ENCODE assay signal across 1 cellular context in the genomic region with DNA sequence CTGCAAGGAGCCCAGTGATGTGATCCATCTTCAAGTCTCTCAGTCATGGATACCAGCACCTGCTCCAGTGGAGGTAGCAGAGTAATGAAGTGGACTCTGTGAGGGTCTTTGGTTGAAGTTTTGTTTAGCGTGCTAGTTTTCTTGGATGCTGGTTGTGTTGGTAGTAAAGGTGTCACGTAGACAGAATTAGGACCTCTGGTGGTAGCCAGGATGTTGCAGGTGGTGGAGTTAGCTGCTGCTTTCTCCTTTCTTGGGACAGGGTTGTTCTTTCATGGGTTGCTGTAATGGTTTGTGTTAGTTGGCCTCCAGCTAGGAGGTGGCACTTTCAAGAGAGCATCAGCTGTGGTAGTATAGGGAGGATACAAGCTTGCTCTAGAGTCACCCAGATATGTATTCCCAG.
TF ChIP-seq lines count a peak whose summit lies in the region.

No MANE protein-coding gene starts in this region.

TF ChIP-seq in H1, 55 proteins besides CTCF, POLR2A, EP300 and RAD21 (continued from another document):
- TF ChIP-seq, protein P1, sequence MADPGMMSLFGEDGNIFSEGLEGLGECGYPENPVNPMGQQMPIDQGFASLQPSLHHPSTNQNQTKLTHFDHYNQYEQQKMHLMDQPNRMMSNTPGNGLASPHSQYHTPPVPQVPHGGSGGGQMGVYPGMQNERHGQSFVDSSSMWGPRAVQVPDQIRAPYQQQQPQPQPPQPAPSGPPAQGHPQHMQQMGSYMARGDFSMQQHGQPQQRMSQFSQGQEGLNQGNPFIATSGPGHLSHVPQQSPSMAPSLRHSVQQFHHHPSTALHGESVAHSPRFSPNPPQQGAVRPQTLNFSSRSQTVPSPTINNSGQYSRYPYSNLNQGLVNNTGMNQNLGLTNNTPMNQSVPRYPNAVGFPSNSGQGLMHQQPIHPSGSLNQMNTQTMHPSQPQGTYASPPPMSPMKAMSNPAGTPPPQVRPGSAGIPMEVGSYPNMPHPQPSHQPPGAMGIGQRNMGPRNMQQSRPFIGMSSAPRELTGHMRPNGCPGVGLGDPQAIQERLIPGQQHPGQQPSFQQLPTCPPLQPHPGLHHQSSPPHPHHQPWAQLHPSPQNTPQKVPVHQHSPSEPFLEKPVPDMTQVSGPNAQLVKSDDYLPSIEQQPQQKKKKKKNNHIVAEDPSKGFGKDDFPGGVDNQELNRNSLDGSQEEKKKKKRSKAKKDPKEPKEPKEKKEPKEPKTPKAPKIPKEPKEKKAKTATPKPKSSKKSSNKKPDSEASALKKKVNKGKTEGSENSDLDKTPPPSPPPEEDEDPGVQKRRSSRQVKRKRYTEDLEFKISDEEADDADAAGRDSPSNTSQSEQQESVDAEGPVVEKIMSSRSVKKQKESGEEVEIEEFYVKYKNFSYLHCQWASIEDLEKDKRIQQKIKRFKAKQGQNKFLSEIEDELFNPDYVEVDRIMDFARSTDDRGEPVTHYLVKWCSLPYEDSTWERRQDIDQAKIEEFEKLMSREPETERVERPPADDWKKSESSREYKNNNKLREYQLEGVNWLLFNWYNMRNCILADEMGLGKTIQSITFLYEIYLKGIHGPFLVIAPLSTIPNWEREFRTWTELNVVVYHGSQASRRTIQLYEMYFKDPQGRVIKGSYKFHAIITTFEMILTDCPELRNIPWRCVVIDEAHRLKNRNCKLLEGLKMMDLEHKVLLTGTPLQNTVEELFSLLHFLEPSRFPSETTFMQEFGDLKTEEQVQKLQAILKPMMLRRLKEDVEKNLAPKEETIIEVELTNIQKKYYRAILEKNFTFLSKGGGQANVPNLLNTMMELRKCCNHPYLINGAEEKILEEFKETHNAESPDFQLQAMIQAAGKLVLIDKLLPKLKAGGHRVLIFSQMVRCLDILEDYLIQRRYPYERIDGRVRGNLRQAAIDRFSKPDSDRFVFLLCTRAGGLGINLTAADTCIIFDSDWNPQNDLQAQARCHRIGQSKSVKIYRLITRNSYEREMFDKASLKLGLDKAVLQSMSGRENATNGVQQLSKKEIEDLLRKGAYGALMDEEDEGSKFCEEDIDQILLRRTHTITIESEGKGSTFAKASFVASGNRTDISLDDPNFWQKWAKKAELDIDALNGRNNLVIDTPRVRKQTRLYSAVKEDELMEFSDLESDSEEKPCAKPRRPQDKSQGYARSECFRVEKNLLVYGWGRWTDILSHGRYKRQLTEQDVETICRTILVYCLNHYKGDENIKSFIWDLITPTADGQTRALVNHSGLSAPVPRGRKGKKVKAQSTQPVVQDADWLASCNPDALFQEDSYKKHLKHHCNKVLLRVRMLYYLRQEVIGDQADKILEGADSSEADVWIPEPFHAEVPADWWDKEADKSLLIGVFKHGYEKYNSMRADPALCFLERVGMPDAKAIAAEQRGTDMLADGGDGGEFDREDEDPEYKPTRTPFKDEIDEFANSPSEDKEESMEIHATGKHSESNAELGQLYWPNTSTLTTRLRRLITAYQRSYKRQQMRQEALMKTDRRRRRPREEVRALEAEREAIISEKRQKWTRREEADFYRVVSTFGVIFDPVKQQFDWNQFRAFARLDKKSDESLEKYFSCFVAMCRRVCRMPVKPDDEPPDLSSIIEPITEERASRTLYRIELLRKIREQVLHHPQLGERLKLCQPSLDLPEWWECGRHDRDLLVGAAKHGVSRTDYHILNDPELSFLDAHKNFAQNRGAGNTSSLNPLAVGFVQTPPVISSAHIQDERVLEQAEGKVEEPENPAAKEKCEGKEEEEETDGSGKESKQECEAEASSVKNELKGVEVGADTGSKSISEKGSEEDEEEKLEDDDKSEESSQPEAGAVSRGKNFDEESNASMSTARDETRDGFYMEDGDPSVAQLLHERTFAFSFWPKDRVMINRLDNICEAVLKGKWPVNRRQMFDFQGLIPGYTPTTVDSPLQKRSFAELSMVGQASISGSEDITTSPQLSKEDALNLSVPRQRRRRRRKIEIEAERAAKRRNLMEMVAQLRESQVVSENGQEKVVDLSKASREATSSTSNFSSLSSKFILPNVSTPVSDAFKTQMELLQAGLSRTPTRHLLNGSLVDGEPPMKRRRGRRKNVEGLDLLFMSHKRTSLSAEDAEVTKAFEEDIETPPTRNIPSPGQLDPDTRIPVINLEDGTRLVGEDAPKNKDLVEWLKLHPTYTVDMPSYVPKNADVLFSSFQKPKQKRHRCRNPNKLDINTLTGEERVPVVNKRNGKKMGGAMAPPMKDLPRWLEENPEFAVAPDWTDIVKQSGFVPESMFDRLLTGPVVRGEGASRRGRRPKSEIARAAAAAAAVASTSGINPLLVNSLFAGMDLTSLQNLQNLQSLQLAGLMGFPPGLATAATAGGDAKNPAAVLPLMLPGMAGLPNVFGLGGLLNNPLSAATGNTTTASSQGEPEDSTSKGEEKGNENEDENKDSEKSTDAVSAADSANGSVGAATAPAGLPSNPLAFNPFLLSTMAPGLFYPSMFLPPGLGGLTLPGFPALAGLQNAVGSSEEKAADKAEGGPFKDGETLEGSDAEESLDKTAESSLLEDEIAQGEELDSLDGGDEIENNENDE (IDR thresholded peaks at IDR 0.05; ENCODE audit: insufficient replicate concordance, low read length): no peak
- TF ChIP-seq PHF8 (conservative IDR thresholded peaks at IDR 0.05; ENCODE audit: low read depth, low read length) (no peak), SP1 (IDR thresholded peaks at IDR 0.05; ENCODE audit: low read depth, low read length) (no peak), RBBP5 (IDR thresholded peaks at IDR 0.05; ENCODE audit: borderline replicate concordance, low read depth, low read length) (no peak), SRF (IDR thresholded peaks at IDR 0.05; ENCODE audit: low read depth, low read length) (no peak), HDAC6 (IDR thresholded peaks at IDR 0.05; ENCODE audit: low read depth, low read length) (no peak), TBP (IDR thresholded peaks at IDR 0.05; ENCODE audit: low read depth, low read length) (no peak), RNF2 (IDR thresholded peaks at IDR 0.05; ENCODE audit: borderline replicate concordance, low read depth, low read length, missing control alignments, poor library complexity, severe bottlenecking) (no peak), SUZ12 (IDR thresholded peaks at IDR 0.05; ENCODE audit: low read length) (no peak), TAF1 (IDR thresholded peaks at IDR 0.05; ENCODE audit: low read depth, low read length) (no peak), CHD1 (IDR thresholded peaks at IDR 0.05; ENCODE audit: low read depth, low read length) (no peak), POU5F1 (IDR thresholded peaks at IDR 0.05; ENCODE audit: low read depth, low read length) (no peak)
- TF ChIP-seq, protein P2, sequence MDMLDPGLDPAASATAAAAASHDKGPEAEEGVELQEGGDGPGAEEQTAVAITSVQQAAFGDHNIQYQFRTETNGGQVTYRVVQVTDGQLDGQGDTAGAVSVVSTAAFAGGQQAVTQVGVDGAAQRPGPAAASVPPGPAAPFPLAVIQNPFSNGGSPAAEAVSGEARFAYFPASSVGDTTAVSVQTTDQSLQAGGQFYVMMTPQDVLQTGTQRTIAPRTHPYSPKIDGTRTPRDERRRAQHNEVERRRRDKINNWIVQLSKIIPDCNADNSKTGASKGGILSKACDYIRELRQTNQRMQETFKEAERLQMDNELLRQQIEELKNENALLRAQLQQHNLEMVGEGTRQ (IDR thresholded peaks at IDR 0.05; ENCODE audit: low read length): no peak
